Comparison of ENCODE assay signal across 1 cellular context in the genomic region with DNA sequence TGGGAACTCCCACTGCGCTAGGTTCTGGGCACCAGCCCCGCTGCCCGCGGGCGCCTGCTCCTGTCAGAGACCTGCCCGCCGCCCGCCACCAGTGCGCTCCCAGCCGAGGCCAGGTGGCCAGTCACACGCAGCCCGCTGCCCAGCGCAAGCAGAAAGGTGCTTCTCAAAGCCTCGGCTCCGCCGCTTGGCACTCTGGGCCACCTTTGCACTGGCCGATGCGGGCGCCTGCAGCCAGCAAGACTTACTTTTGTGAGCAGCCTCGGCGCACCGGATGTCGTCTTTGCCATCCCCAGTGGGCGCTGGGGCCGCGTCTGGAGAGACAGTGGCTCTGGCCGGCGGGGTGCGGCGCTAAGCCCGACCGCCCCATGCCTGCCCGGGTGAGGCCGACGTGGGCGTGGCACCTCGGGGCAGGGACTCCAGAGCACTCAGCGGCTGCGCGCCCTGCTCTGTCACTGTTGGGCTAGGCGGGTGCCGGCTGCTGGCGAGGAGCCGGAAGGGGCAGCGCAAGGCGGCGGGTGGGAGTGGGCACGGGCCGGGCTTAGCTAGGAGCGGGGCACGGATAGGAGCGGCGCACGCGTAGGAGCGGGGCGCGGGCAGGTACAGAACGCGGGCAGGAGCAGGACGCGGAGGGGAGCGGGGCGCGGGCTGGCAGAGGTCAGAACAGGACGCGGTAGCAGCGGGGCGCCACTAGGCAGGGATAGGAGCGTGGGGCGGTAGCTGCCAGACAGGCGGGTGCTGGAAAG.
TF ChIP-seq lines count a peak whose summit lies in the region.

No MANE protein-coding gene starts in this region.

TF ChIP-seq in HCT116, 20 proteins besides CTCF, POLR2A, EP300 and RAD21:
- TF ChIP-seq, protein P1, sequence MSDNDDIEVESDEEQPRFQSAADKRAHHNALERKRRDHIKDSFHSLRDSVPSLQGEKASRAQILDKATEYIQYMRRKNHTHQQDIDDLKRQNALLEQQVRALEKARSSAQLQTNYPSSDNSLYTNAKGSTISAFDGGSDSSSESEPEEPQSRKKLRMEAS (IDR thresholded peaks at IDR 0.05) = peak; percentile 61; the same call in 1 of the 2 replicates
